ENCODE assay signal across 29 cellular contexts in the genomic region with DNA sequence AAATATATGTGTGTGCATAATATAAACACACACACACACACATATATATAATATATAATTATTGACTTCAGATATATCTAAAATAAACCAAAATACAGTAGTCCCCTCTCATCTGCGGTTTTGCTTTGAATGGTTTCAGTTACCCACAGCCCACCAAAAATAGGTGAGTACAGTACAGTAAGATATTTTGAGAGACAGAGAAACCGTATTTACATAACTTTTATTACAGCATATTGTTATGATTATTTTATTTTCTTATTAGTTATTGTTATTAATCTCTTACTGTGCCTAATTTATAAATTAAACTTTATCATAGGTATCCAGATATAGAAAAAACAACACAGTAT.
"Had no signal": no experiment of that assay in that cellular context is flagged by ENCODE, and none has a peak within 500 bp of the region (broad histone marks: within the 10 kb centered on the region; RNA-seq: fewer than 3 reads in every experiment).

No MANE protein-coding gene starts in this region.

- H3K4me1 ChIP-seq: left ventricle myocardium inferior, pancreas, prostate gland, testis, thyroid gland, transverse colon, upper lobe of right lung had no signal

- H3K27me3 Mint-ChIP-seq: naive B cell; stimulated activated memory B cell treated with anti-CD40 and anti-IgM and Interleukin-4, amounts not matched to agents 10 μg/mL and 1 μg/mL and 100 μg/mL, for 72 hours; stimulated activated naive CD8-positive, alpha-beta T cell treated with anti-CD3 and anti-CD28 coated beads, Interleukin-15, amount 100 ng/mL, for 72 hours had no signal

- H3K79me2 ChIP-seq: hepatocyte had no signal

- ATAC-seq: natural killer cell; pancreas; right cardiac atrium; sciatic nerve; stimulated activated memory B cell treated with anti-CD40 and anti-IgM and Interleukin-4, amounts not matched to agents 10 μg/mL and 1 μg/mL and 100 μg/mL, for 72 hours; stimulated activated naive CD8-positive, alpha-beta T cell treated with anti-CD3 and anti-CD28 coated beads, Interleukin-15, amount 100 ng/mL, for 72 hours; upper lobe of right lung had no signal

- DNase-seq: heart right ventricle; left ventricle myocardium inferior; mesendoderm; naive B cell; natural killer cell; pancreas; posterior cingulate gyrus; retina; right cardiac atrium; stimulated activated CD4-positive, alpha-beta T cell treated with anti-CD3 and anti-CD28 coated beads, Interleukin-1b, Interleukin-23, amount 100 ng/mL, for 48 hours; stimulated activated CD4-positive, alpha-beta T cell treated with anti-CD3 and anti-CD28 coated beads, Interleukin-2, amount 100 ng/mL, for 48 hours; stimulated activated CD4-positive, alpha-beta T cell treated with anti-CD3 and anti-CD28 coated beads, Interleukin-4, amount 100 ng/mL, for 4 hours; stimulated activated CD8-positive, alpha-beta memory T cell treated with anti-CD3 and anti-CD28 coated beads, Interleukin-4, amount 100 ng/mL, for 48 hours; stimulated activated naive CD4-positive, alpha-beta T cell treated with Interleukin-2 at 50 U/mL for 16 hours; stimulated activated naive CD8-positive, alpha-beta T cell treated with anti-CD3 and anti-CD28 coated beads, Interleukin-15, amount 100 ng/mL, for 72 hours; substantia nigra; testis; thyroid gland; transverse colon; upper lobe of right lung had no signal

- H3K27me3 ChIP-seq: heart right ventricle, hepatocyte, neutrophil, pancreas, testis, thyroid gland, transverse colon, upper lobe of right lung had no signal

- H3K27ac Mint-ChIP-seq: mesothelial cell of epicardium; naive B cell; natural killer cell; stimulated activated memory B cell treated with anti-CD40 and anti-IgM and Interleukin-4, amounts not matched to agents 10 μg/mL and 1 μg/mL and 100 μg/mL, for 72 hours; stimulated activated naive CD8-positive, alpha-beta T cell treated with anti-CD3 and anti-CD28 coated beads, Interleukin-15, amount 100 ng/mL, for 72 hours had no signal

- H3K4me2 ChIP-seq: hepatocyte, smooth muscle cell had no signal

- H3K27ac ChIP-seq: heart right ventricle, hepatocyte, left ventricle myocardium inferior, neutrophil, pancreas, testis, thyroid gland, transverse colon, upper lobe of right lung had no signal

- H3K4me3 Mint-ChIP-seq: mesothelial cell of epicardium; naive B cell; natural killer cell; neural crest cell; stimulated activated memory B cell treated with anti-CD40 and anti-IgM and Interleukin-4, amounts not matched to agents 10 μg/mL and 1 μg/mL and 100 μg/mL, for 72 hours; stimulated activated naive CD8-positive, alpha-beta T cell treated with anti-CD3 and anti-CD28 coated beads, Interleukin-15, amount 100 ng/mL, for 72 hours had no signal

- H3K4me3 ChIP-seq: heart right ventricle, hepatocyte, left ventricle myocardium inferior, lung, pancreas, prostate gland, smooth muscle cell, testis, thyroid gland, transverse colon, upper lobe of right lung had no signal

- H3K36me3 Mint-ChIP-seq: mesothelial cell of epicardium; naive B cell; natural killer cell; stimulated activated memory B cell treated with anti-CD40 and anti-IgM and Interleukin-4, amounts not matched to agents 10 μg/mL and 1 μg/mL and 100 μg/mL, for 72 hours had no signal

- H3K36me3 ChIP-seq: heart right ventricle, left ventricle myocardium inferior, neutrophil, pancreas, prostate gland, thyroid gland, transverse colon, upper lobe of right lung had no signal

- H2AFZ ChIP-seq: hepatocyte had no signal

- H3K9me3 Mint-ChIP-seq: mesothelial cell of epicardium; naive B cell; stimulated activated memory B cell treated with anti-CD40 and anti-IgM and Interleukin-4, amounts not matched to agents 10 μg/mL and 1 μg/mL and 100 μg/mL, for 72 hours had no signal

- H3K4me1 Mint-ChIP-seq: naive B cell; natural killer cell; neural crest cell; stimulated activated memory B cell treated with anti-CD40 and anti-IgM and Interleukin-4, amounts not matched to agents 10 μg/mL and 1 μg/mL and 100 μg/mL, for 72 hours; stimulated activated naive CD8-positive, alpha-beta T cell treated with anti-CD3 and anti-CD28 coated beads, Interleukin-15, amount 100 ng/mL, for 72 hours had no signal

- H3K9me3 ChIP-seq: heart right ventricle, left ventricle myocardium inferior, neutrophil, pancreas, prostate gland, testis, thyroid gland, transverse colon, upper lobe of right lung had no signal
